ENCODE assay signal across 8 cellular contexts in genomic region chr11:67508486-67509121, GRCh38. TPM values are rescaled to one million over a fixed set of nuclear protein-coding genes. Genes with fewer than 3 reads are reported as not detected.
DNase-seq lines count a peak whose midpoint lies in the region; ATAC-seq and TF ChIP-seq lines count a peak whose summit lies in the region.

No MANE protein-coding gene starts in this region.

- peak; percentile 81 to 99 (median 96) for DNase-seq in C1 segment of cervical spinal cord (lab: John Stamatoyannopoulos, UW)
- DNase-seq in NCI-H69 (lab: John Stamatoyannopoulos, UW): peak; percentile 98
- DNase-seq in activated CD4-positive, alpha-beta T cell treated with anti-CD3 and anti-CD28 coated beads, Interleukin-2, amount 50 U/mL, for 24 hours (ENCODE audit: low read depth in 1 of 2, low spot score in 1 of 2): peak; percentile 98 to 100
- DNase-seq in dermis blood vessel endothelial cell: peak; percentile 98
- peak; percentile 100 for DNase-seq in stimulated activated CD4-positive, alpha-beta T cell treated with anti-CD3 and anti-CD28 coated beads, Interleukin-4, amount 100 ng/mL, for 1 hour

- peaks cover 8 to 43% (median 26%) of the 10 kb centered on the region in 4 donors for H3K4me1 ChIP-seq in liver (ENCODE audit: control insufficient read depth in 4 of 4, insufficient read depth in 4 of 4, low read length in 3 of 4)

- no peak for TF ChIP-seq CTCF in liver (IDR thresholded peaks at IDR 0.05; ENCODE audit: low read depth, low read length, missing input control)

- peak overlapping the region; percentile 41 to 80 (median 43) for H3K4me3 ChIP-seq in liver (ENCODE audit: low read depth in 1 of 3, low read length in 3 of 3)

- no peak for TF ChIP-seq RAD21 in liver (IDR thresholded peaks at IDR 0.05)

- H3K9ac ChIP-seq in liver (ENCODE audit: low read depth in 1 of 2, low read length in 2 of 2): peak overlapping the region; percentile 26 to 92

- H3K9me3 ChIP-seq in liver (ENCODE audit: control insufficient read depth in 4 of 4, low read length in 3 of 4): no peaks in the 10 kb centered on the region

- ATAC-seq in GM19372 (IDR thresholded peaks at IDR 0.05; ENCODE audit: low read depth, unreplicated experiment): peak; percentile 34
- ATAC-seq in HG03521 (IDR thresholded peaks at IDR 0.05; ENCODE audit: unreplicated experiment): peak; percentile 31

- 1% methylated on average over 57 of the region's 57 CpGs for WGBS in liver

- H3K27me3 ChIP-seq in liver (ENCODE audit: control insufficient read depth in 4 of 4, insufficient read depth in 4 of 4, low read length in 3 of 4): no peaks in the 10 kb centered on the region

- no peaks in the 10 kb centered on the region for H3K36me3 ChIP-seq in liver (ENCODE audit: control insufficient read depth in 4 of 4, insufficient read depth in 3 of 4, low read depth in 1 of 4, low read length in 3 of 4)

- H3K27ac ChIP-seq in liver (ENCODE audit: low read depth in 1 of 2, low read length in 2 of 2): peak overlapping the region; percentile 96 to 100

TF ChIP-seq in liver, 16 proteins besides CTCF, POLR2A, EP300 and RAD21:
- TF ChIP-seq RXRA (IDR thresholded peaks at IDR 0.05) (peak in 1 of 2 donors; percentile 34), HNF4G (IDR thresholded peaks at IDR 0.05) (no peak), YY1 (IDR thresholded peaks at IDR 0.05) (peak; percentile 23), TAF1 (conservative IDR thresholded peaks at IDR 0.05) (no peak), ZBTB33 (IDR thresholded peaks at IDR 0.05) (no peak), JUND (IDR thresholded peaks at IDR 0.05) (no peak), HNF4A (conservative IDR thresholded peaks at IDR 0.05) (no peak), ATF3 (IDR thresholded peaks at IDR 0.05) (peak; percentile 28), FOXA1 (IDR thresholded peaks at IDR 0.05) (peak; percentile 3), EGR1 (IDR thresholded peaks at IDR 0.05; ENCODE audit: low read depth in 2 of 2) (no peak), NR2F2 (IDR thresholded peaks at IDR 0.05) (no peak), FOXA2 (IDR thresholded peaks at IDR 0.05) (no peak), GABPA (IDR thresholded peaks at IDR 0.05 in 1 of 2, conservative IDR thresholded peaks at IDR 0.05 in 1 of 2) (no peak), SP1 (IDR thresholded peaks at IDR 0.05) (peak; percentile 37)
- TF ChIP-seq, protein P1, sequence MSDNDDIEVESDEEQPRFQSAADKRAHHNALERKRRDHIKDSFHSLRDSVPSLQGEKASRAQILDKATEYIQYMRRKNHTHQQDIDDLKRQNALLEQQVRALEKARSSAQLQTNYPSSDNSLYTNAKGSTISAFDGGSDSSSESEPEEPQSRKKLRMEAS (IDR thresholded peaks at IDR 0.05): no peak
- TF ChIP-seq, protein P2, sequence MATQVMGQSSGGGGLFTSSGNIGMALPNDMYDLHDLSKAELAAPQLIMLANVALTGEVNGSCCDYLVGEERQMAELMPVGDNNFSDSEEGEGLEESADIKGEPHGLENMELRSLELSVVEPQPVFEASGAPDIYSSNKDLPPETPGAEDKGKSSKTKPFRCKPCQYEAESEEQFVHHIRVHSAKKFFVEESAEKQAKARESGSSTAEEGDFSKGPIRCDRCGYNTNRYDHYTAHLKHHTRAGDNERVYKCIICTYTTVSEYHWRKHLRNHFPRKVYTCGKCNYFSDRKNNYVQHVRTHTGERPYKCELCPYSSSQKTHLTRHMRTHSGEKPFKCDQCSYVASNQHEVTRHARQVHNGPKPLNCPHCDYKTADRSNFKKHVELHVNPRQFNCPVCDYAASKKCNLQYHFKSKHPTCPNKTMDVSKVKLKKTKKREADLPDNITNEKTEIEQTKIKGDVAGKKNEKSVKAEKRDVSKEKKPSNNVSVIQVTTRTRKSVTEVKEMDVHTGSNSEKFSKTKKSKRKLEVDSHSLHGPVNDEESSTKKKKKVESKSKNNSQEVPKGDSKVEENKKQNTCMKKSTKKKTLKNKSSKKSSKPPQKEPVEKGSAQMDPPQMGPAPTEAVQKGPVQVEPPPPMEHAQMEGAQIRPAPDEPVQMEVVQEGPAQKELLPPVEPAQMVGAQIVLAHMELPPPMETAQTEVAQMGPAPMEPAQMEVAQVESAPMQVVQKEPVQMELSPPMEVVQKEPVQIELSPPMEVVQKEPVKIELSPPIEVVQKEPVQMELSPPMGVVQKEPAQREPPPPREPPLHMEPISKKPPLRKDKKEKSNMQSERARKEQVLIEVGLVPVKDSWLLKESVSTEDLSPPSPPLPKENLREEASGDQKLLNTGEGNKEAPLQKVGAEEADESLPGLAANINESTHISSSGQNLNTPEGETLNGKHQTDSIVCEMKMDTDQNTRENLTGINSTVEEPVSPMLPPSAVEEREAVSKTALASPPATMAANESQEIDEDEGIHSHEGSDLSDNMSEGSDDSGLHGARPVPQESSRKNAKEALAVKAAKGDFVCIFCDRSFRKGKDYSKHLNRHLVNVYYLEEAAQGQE (IDR thresholded peaks at IDR 0.05): no peak

RNA-seq across cellular contexts. Expression of gene CDK2AP2, which starts 0.6 kb away (rescaled TPM):
- total RNA-seq in dermis blood vessel endothelial cell (25.2 and 42.2 TPM in 2 replicates), liver (10 to 100 TPM; 14.1 to 32.5 TPM)
- 100 to 1,000 TPM in 1 of 2 donors, 10 to 100 TPM in 1; 80.7 to 126 TPM for polyA plus RNA-seq in liver

RNA-seq across cellular contexts. Expression of gene PITPNM1, which starts 3.4 kb away (rescaled TPM):
- total RNA-seq in dermis blood vessel endothelial cell (4.8 and 10.7 TPM in 2 replicates), liver (1 to 10 TPM; 3.2 to 6.9 TPM)
- 1 to 10 TPM; 1.3 to 9.3 TPM for polyA plus RNA-seq in liver

RNA-seq across cellular contexts. Expression of gene CABP2, which starts 14.6 kb away (rescaled TPM):
- total RNA-seq in dermis blood vessel endothelial cell: not detected in 2 replicates
- not detected for total RNA-seq in liver
- polyA plus RNA-seq in liver: not detected

RNA-seq across cellular contexts. Expression of gene AIP, which starts 25.8 kb away (rescaled TPM):
- total RNA-seq in dermis blood vessel endothelial cell (81.0 and 124 TPM in 2 replicates), liver (10 to 100 TPM; 17.6 to 21.5 TPM)
- polyA plus RNA-seq in liver: 10 to 100 TPM; 24.7 to 28.2 TPM

RNA-seq across cellular contexts. Expression of gene TMEM134, which starts 39.6 kb away (rescaled TPM):
- total RNA-seq in dermis blood vessel endothelial cell (30.6 and 40.9 TPM in 2 replicates), liver (10 to 100 TPM; 10.2 to 50.8 TPM)
- polyA plus RNA-seq in liver: 10 to 100 TPM; 76.3 to 86.9 TPM

Comparison
In these comparisons a context has a peak if more than half of its experiments do, and no peak if none do; other contexts are left out.
1. Peak in every context shown above with its lines: DNase-seq, ATAC-seq, H3K4me3 ChIP-seq and H3K27ac ChIP-seq.